ENCODE assay signal across 1 cellular context in the genomic region with DNA sequence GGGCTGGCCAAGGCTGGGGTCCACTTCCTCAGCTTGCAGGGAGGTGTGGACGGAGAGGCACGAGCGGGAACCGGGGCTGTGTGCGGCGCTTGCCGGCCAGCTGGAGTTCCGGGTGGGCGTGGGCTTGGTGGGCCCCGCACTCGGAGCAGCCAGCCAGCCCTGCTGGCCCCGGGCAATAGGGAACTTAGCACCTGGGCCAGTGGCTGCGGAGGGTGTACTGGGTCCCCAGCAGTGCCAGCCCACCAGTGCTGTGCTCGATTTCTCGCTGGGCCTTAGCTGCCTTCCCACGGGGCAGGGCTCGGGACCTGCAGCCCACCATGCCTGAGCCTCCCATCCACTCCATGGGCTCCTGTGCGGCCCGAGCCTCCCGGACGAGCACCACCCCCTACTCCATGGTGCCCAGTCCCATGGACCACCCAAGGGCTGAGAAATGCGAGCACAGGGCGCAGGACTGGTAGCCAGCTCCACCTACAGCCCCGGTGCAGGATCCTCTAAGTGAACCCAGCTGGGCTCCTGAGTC. TPM values are rescaled to one million over a fixed set of nuclear protein-coding genes. Genes with fewer than 3 reads are reported as not detected.
"Had no signal": no experiment of that assay in that cellular context is flagged by ENCODE, and none has a peak within 500 bp of the region (broad histone marks: within the 10 kb centered on the region; RNA-seq: fewer than 3 reads in every experiment).

No MANE protein-coding gene starts in this region.

RNA-seq across cellular contexts. Expression of gene ZNF311, which starts 47.3 kb away (rescaled TPM):
- polyA plus RNA-seq: immature natural killer cell had no signal
